In genomic region chr16:66603537-66604375, GRCh38 we compare ENCODE assay signal across 7 cellular contexts. TPM values are rescaled to one million over a fixed set of nuclear protein-coding genes. Genes with fewer than 3 reads are reported as not detected.
A peak's percentile ranks its signal among the peaks of the same experiment; 100 is the strongest.
DNase-seq lines count a peak whose midpoint lies in the region; ATAC-seq and TF ChIP-seq lines count a peak whose summit lies in the region.

No MANE protein-coding gene starts in this region.

- H3K9ac ChIP-seq in colonic mucosa (ENCODE audit: low read depth in 2 of 2, low read length in 2 of 2): peak overlapping the region; percentile 50 to 51

- peak; percentile 36 for ATAC-seq in GM18505 (IDR thresholded peaks at IDR 0.05; ENCODE audit: unreplicated experiment)
- ATAC-seq in activated CD4-positive, CD25-positive, alpha-beta regulatory T cell treated with anti-CD3 and anti-CD28 coated beads, Interleukin-2, amount 50 U/mL, for 24 hours: peak; percentile 54 to 55
- ATAC-seq in lung (ENCODE audit: insufficient read depth, low FRiP score): peak; percentile 1
- ATAC-seq in GM21717 (IDR thresholded peaks at IDR 0.05; ENCODE audit: unreplicated experiment): no peak

- DNase-seq in NB4 (ENCODE audit: low read depth) (peak; percentile 88), colonic mucosa (peak; percentile 63), lung (ENCODE audit: low spot score) (peak; percentile 44)
- DNase-seq in stimulated activated CD8-positive, alpha-beta memory T cell treated with anti-CD3 and anti-CD28 coated beads, Interleukin-12 subunit alpha, Interleukin-12 subunit beta, amount 100 ng/mL, for 4 hours (ENCODE audit: low read depth): peak; percentile 40

- no peak for TF ChIP-seq CTCF in NB4 (IDR thresholded peaks at IDR 0.05; ENCODE audit: low read depth, low read length)
- no peak for TF ChIP-seq CTCF in colonic mucosa (IDR thresholded peaks at IDR 0.05)
- TF ChIP-seq CTCF in lung (IDR thresholded peaks at IDR 0.05; ENCODE audit: control extremely low read depth, extremely low read depth): no peak

- WGBS in lung, 2 donors: 11 to 14% methylated on average over 30 to 32 of the region's 32 CpGs

- H3K27me3 ChIP-seq in colonic mucosa (peaks cover 20% of the 10 kb centered on the region), lung (ENCODE audit: control insufficient read depth, insufficient read depth) (no peaks in the 10 kb centered on the region)

- H3K27ac ChIP-seq in colonic mucosa: peak overlapping the region; percentile 70
- peak overlapping the region in 1 of 2 donors; percentile 29 for H3K27ac ChIP-seq in lung (ENCODE audit: low read depth in 1 of 2, low read length in 1 of 2)

- H3K4me1 ChIP-seq in colonic mucosa: no peaks in the 10 kb centered on the region
- H3K4me1 ChIP-seq in lung (ENCODE audit: control insufficient read depth in 2 of 2, insufficient read depth in 2 of 2, low read length in 2 of 2): peaks cover under 1 to 10% of the 10 kb centered on the region in 2 donors

- TF ChIP-seq POLR2A in GM18505 (IDR thresholded peaks at IDR 0.05; ENCODE audit: borderline replicate concordance, extremely low read depth, insufficient read depth, insufficient read length) (peak; percentile 51), NB4 (IDR thresholded peaks at IDR 0.05; ENCODE audit: extremely low read depth, insufficient read length) (peak; percentile 53)

- intact Hi-C loops in colonic mucosa (cut with DNase I): loop anchor here (5.0 kb wide), 1 partner anchor 196 kb away; no protein-coding TSS in a partner anchor

- no peaks in the 10 kb centered on the region for H3K9me3 ChIP-seq in colonic mucosa
- H3K9me3 ChIP-seq in lung (ENCODE audit: control insufficient read depth in 2 of 2, insufficient read depth in 1 of 2, low read length in 1 of 2): no peaks in the 10 kb centered on the region

- H3K36me3 ChIP-seq in colonic mucosa: no peaks in the 10 kb centered on the region
- H3K36me3 ChIP-seq in lung (ENCODE audit: control insufficient read depth in 2 of 2, insufficient read depth in 2 of 2, low read length in 2 of 2): no peaks in the 10 kb centered on the region

- H3K4me3 ChIP-seq in NB4 (ENCODE audit: low read depth, low read length) (peak overlapping the region; percentile 74), colonic mucosa (peak overlapping the region; percentile 69), lung (peak overlapping the region; percentile 17)

RNA-seq across cellular contexts. Expression of gene CMTM3, which starts 0.7 kb away (rescaled TPM):
- total RNA-seq in colonic mucosa: 1 to 10 TPM; 4.0 to 7.9 TPM
- 10 to 100 TPM; 28.1 to 34.6 TPM for total RNA-seq in lung
- 10 to 100 TPM; 19.8 to 46.4 TPM for polyA plus RNA-seq in lung

RNA-seq across cellular contexts. Expression of gene CMTM2, which starts 24.5 kb away (rescaled TPM):
- total RNA-seq in colonic mucosa (not detected), lung (1 to 10 TPM; 2.2 to 3.7 TPM)
- polyA plus RNA-seq in lung: 10 to 100 TPM in 1 of 2 donors, 1 to 10 TPM in 1; 2.0 to 14.1 TPM

RNA-seq across cellular contexts. Expression of gene CMTM1, which starts 37.5 kb away (rescaled TPM):
- total RNA-seq in colonic mucosa (1 to 10 TPM; 5.1 to 9.4 TPM), lung (1 to 10 TPM; 3.7 to 7.5 TPM)
- polyA plus RNA-seq in lung: 1 to 10 TPM in 1 of 2 donors, under 1 TPM in 1; 0.41 to 2.0 TPM

RNA-seq across cellular contexts. Expression of gene CKLF, which starts 51.4 kb away (rescaled TPM):
- total RNA-seq in colonic mucosa (10 to 100 TPM; 41.5 to 58.4 TPM), lung (10 to 100 TPM; 43.8 to 48.5 TPM)
- polyA plus RNA-seq in lung: 100 to 1,000 TPM in 1 of 2 donors, 10 to 100 TPM in 1; 43.1 to 133 TPM

RNA-seq across cellular contexts. Expression of gene TK2, which starts 53.8 kb away (rescaled TPM):
- total RNA-seq in colonic mucosa: 10 to 100 TPM; 11.9 to 17.0 TPM
- 10 to 100 TPM; 33.2 to 37.7 TPM for total RNA-seq in lung
- polyA plus RNA-seq in lung: 10 to 100 TPM; 13.1 to 16.8 TPM

Comparison
In these comparisons a context has a peak if more than half of its experiments do, and no peak if none do; other contexts are left out.
1. H3K4me3 ChIP-seq: peak in every context shown above with its lines; median percentile 74 in NB4; 69 in colonic mucosa; 17 in lung.